In genomic region chr9:93415176-93415690, GRCh38 we compare ENCODE assay signal across 28 cellular contexts. TPM values are rescaled to one million over a fixed set of nuclear protein-coding genes. Genes with fewer than 3 reads are reported as not detected.
DNase-seq lines count a peak whose midpoint lies in the region; ATAC-seq, FAIRE-seq and TF ChIP-seq lines count a peak whose summit lies in the region.
"Had no signal": no experiment of that assay in that cellular context is flagged by ENCODE, and none has a peak within 500 bp of the region (broad histone marks: within the 10 kb centered on the region; RNA-seq: fewer than 3 reads in every experiment).

No MANE protein-coding gene starts in this region.

- no peak overlapping the region for H3K4me2 ChIP-seq in astrocyte (ENCODE audit: low read length)
- H3K4me2 ChIP-seq: BLaER1 had no signal

- peaks cover 9% of the 10 kb centered on the region for H3K9me3 ChIP-seq in astrocyte (ENCODE audit: insufficient read depth, low read depth, low read length)
- H3K9me3 ChIP-seq: BE2C, Caco-2 had no signal

- H3K4me3 ChIP-seq in astrocyte (ENCODE audit: insufficient read depth, low read depth, low read length), result no peak overlapping the region
- H3K4me3 ChIP-seq: BLaER1, GM12878 had no signal

- H3K9me3 Mint-ChIP-seq in activated naive CD8-positive, alpha-beta T cell treated with anti-CD3 and anti-CD28 coated beads, Interleukin-2, amount 50 U/mL, for 24 hours, result peaks cover 8% of the 10 kb centered on the region
- H3K9me3 Mint-ChIP-seq in activated naive CD8-positive, alpha-beta T cell treated with anti-CD3 and anti-CD28 coated beads for 36 hours, result peaks cover 8% of the 10 kb centered on the region
- H3K9me3 Mint-ChIP-seq in astrocyte (ENCODE audit: unreplicated experiment), result peaks cover 22% of the 10 kb centered on the region

- no peaks in the 10 kb centered on the region for H3K27me3 ChIP-seq in astrocyte (ENCODE audit: insufficient read depth, low read length)
- H3K27me3 ChIP-seq: BE2C, BLaER1 had no signal

- H3K4me1 ChIP-seq in astrocyte (ENCODE audit: insufficient read depth, low read length), result no peaks in the 10 kb centered on the region
- H3K4me1 ChIP-seq: BE2C, BLaER1, Caco-2 had no signal

- no peak overlapping the region for H3K4me3 Mint-ChIP-seq in activated naive CD8-positive, alpha-beta T cell treated with anti-CD3 and anti-CD28 coated beads, Interleukin-2, amount 50 U/mL, for 24 hours
- no peak overlapping the region for H3K4me3 Mint-ChIP-seq in activated naive CD8-positive, alpha-beta T cell treated with anti-CD3 and anti-CD28 coated beads for 36 hours
- H3K4me3 Mint-ChIP-seq in astrocyte (ENCODE audit: unreplicated experiment), result no peak overlapping the region
- H3K4me3 Mint-ChIP-seq: CD14-positive monocyte; CD4-positive, alpha-beta memory T cell; CD4-positive, CD25-positive, alpha-beta regulatory T cell; CD8-positive, alpha-beta memory T cell had no signal

- no peaks in the 10 kb centered on the region for H4K20me1 ChIP-seq in astrocyte (ENCODE audit: insufficient read depth, low read length)
- H4K20me1 ChIP-seq: BLaER1 had no signal

- H3K36me3 ChIP-seq in astrocyte (ENCODE audit: insufficient read depth, low read length), result no peaks in the 10 kb centered on the region
- H3K36me3 ChIP-seq: BE2C, BLaER1 had no signal

- H2AFZ ChIP-seq in astrocyte (ENCODE audit: low read depth, low read length), result no peak overlapping the region

- no peak for DNase-seq in activated naive CD8-positive, alpha-beta T cell treated with anti-CD3 and anti-CD28 coated beads, Interleukin-2, amount 50 U/mL, for 24 hours
- DNase-seq in activated naive CD8-positive, alpha-beta T cell treated with anti-CD3 and anti-CD28 coated beads for 36 hours, result no peak
- DNase-seq in RPMI7951 (ENCODE audit: low read depth), result peak; percentile 7
- DNase-seq in astrocyte (ENCODE audit: low read depth), result peak; percentile 9
- DNase-seq in foreskin melanocyte, result peak; percentile 93
- DNase-seq: 8988T; ACHN; BE2C; C1 segment of cervical spinal cord; Caco-2; Calu3; CD4-positive, alpha-beta memory T cell; CD4-positive, CD25-positive, alpha-beta regulatory T cell; CD8-positive, alpha-beta memory T cell; DMS53; DMS79; DND-41; EL; GDM1 had no signal

- no peak overlapping the region for H3K27ac ChIP-seq in astrocyte (ENCODE audit: low read depth, low read length)
- H3K27ac ChIP-seq: BLaER1 had no signal

- H3K9ac ChIP-seq in astrocyte (ENCODE audit: low read length), result no peak overlapping the region
- H3K9ac ChIP-seq: BLaER1 had no signal

- H3K4me1 Mint-ChIP-seq in activated naive CD8-positive, alpha-beta T cell treated with anti-CD3 and anti-CD28 coated beads, Interleukin-2, amount 50 U/mL, for 24 hours, result peaks cover 7% of the 10 kb centered on the region
- H3K4me1 Mint-ChIP-seq in activated naive CD8-positive, alpha-beta T cell treated with anti-CD3 and anti-CD28 coated beads for 36 hours, result peaks cover 9% of the 10 kb centered on the region
- H3K4me1 Mint-ChIP-seq in astrocyte (ENCODE audit: low read depth, unreplicated experiment), result no peaks in the 10 kb centered on the region
- H3K4me1 Mint-ChIP-seq: CD14-positive monocyte; CD4-positive, alpha-beta memory T cell; CD4-positive, CD25-positive, alpha-beta regulatory T cell; CD8-positive, alpha-beta memory T cell had no signal

- peaks cover 26% of the 10 kb centered on the region for H3K27me3 Mint-ChIP-seq in activated naive CD8-positive, alpha-beta T cell treated with anti-CD3 and anti-CD28 coated beads, Interleukin-2, amount 50 U/mL, for 24 hours
- H3K27me3 Mint-ChIP-seq in activated naive CD8-positive, alpha-beta T cell treated with anti-CD3 and anti-CD28 coated beads for 36 hours, result peaks cover 12% of the 10 kb centered on the region
- no peaks in the 10 kb centered on the region for H3K27me3 Mint-ChIP-seq in astrocyte (ENCODE audit: low read depth, unreplicated experiment)

- H3K36me3 Mint-ChIP-seq in activated naive CD8-positive, alpha-beta T cell treated with anti-CD3 and anti-CD28 coated beads, Interleukin-2, amount 50 U/mL, for 24 hours (ENCODE audit: low read depth), result peaks cover 6% of the 10 kb centered on the region
- peaks cover 2% of the 10 kb centered on the region for H3K36me3 Mint-ChIP-seq in activated naive CD8-positive, alpha-beta T cell treated with anti-CD3 and anti-CD28 coated beads for 36 hours
- peaks cover 2% of the 10 kb centered on the region for H3K36me3 Mint-ChIP-seq in astrocyte (ENCODE audit: low read depth, unreplicated experiment)
- H3K36me3 Mint-ChIP-seq: CD14-positive monocyte had no signal

- no peak overlapping the region for H3K27ac Mint-ChIP-seq in activated naive CD8-positive, alpha-beta T cell treated with anti-CD3 and anti-CD28 coated beads, Interleukin-2, amount 50 U/mL, for 24 hours
- H3K27ac Mint-ChIP-seq in activated naive CD8-positive, alpha-beta T cell treated with anti-CD3 and anti-CD28 coated beads for 36 hours, result no peak overlapping the region
- H3K27ac Mint-ChIP-seq in astrocyte (ENCODE audit: unreplicated experiment), result no peak overlapping the region
- H3K27ac Mint-ChIP-seq: CD14-positive monocyte; CD4-positive, alpha-beta memory T cell; CD4-positive, CD25-positive, alpha-beta regulatory T cell; CD8-positive, alpha-beta memory T cell had no signal

- H3K79me2 ChIP-seq in astrocyte (ENCODE audit: insufficient read depth, low read length), result no peaks in the 10 kb centered on the region

- peak; percentile 46 for ATAC-seq in activated naive CD8-positive, alpha-beta T cell treated with anti-CD3 and anti-CD28 coated beads, Interleukin-2, amount 50 U/mL, for 24 hours
- ATAC-seq in GM21717 (IDR thresholded peaks at IDR 0.05; ENCODE audit: unreplicated experiment) (no peak), GM21360 (IDR thresholded peaks at IDR 0.05; ENCODE audit: unreplicated experiment) (no peak), GM18517 (IDR thresholded peaks at IDR 0.05; ENCODE audit: unreplicated experiment) (no peak)
- ATAC-seq: GM12878 had no signal

- TF ChIP-seq CTCF in astrocyte (IDR thresholded peaks at IDR 0.05; ENCODE audit: insufficient read depth, low read depth, low read length), result no peak

- FAIRE-seq in astrocyte (lab: Jason Lieb, UNC), result no peak
- FAIRE-seq: D721Med, GM12878, GM12892, GM18507 had no signal

RNA-seq across cellular contexts. Expression of gene FAM120A, which starts 36.3 kb away (rescaled TPM):
- 100 to 1,000 TPM; 121 TPM for total RNA-seq in activated naive CD8-positive, alpha-beta T cell treated with anti-CD3 and anti-CD28 coated beads for 36 hours
- total RNA-seq in RPMI7951 (2014; rRNA removed; shearing (Covaris generic)), result 44.1 and 57.1 TPM in 2 replicates
- 57.7 and 61.7 TPM in 2 replicates for total RNA-seq in astrocyte

RNA-seq across cellular contexts. Expression of gene FAM120AOS, which starts 38.1 kb away (rescaled TPM):
- 10 to 100 TPM; 46.1 to 46.5 TPM for total RNA-seq in activated naive CD8-positive, alpha-beta T cell treated with anti-CD3 and anti-CD28 coated beads for 36 hours
- 21.2 and 25.6 TPM in 2 replicates for total RNA-seq in RPMI7951 (2014; rRNA removed; shearing (Covaris generic))
- 29.6 and 29.7 TPM in 2 replicates for total RNA-seq in astrocyte

Comparison
In these comparisons a context has a peak if more than half of its experiments do, and no peak if none do; other contexts are left out.
1. DNase-seq: peak in RPMI7951 (single experiment), astrocyte (single experiment) and foreskin melanocyte (single experiment); none in activated naive CD8-positive, alpha-beta T cell treated with anti-CD3 and anti-CD28 coated beads, Interleukin-2, amount 50 U/mL, for 24 hours (single experiment) and activated naive CD8-positive, alpha-beta T cell treated with anti-CD3 and anti-CD28 coated beads for 36 hours (single experiment).